Comparison of ENCODE assay signal across 16 cellular contexts in the genomic region with DNA sequence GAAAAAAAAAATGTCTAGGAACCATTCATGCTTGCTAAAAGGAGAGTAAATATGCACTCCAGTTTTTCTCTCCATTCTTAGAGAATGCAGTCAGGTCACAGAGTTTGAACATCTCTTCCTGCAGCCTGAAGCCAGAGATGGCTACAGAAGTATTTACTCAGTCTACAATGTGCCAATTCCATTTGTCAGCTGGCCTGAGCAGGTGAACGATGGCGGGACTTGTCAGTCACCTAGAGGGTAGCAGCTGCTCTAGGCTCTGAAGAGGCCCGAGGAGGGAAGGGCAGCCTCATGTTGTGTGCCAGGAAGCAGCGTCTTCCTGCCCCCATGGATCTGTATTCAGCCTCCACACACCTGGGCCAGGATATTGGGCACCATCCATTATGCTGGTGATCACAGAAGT.
A peak's percentile ranks its signal among the peaks of the same experiment; 100 is the strongest.
DNase-seq lines count a peak whose midpoint lies in the region; ATAC-seq and TF ChIP-seq lines count a peak whose summit lies in the region.
"Had no signal": no experiment of that assay in that cellular context is flagged by ENCODE, and none has a peak within 500 bp of the region (broad histone marks: within the 10 kb centered on the region; RNA-seq: fewer than 3 reads in every experiment).

No MANE protein-coding gene starts in this region.

- peak overlapping the region in 1 of 3 experiments; percentile 0 for H3K4me3 Mint-ChIP-seq in nephron
- H3K4me3 Mint-ChIP-seq: CD4-positive, CD25-positive, alpha-beta regulatory T cell; stimulated activated naive CD8-positive, alpha-beta T cell treated with anti-CD3 and anti-CD28 coated beads, Interleukin-15, Interleukin-2, amounts not matched to agents 100 ng/mL and 50 ng/mL, for 24 hours had no signal

- H3K27me3 ChIP-seq in spleen (replicated peaks in 1 of 7) = no peaks in the 10 kb centered on the region
- H3K27me3 ChIP-seq: upper lobe of left lung had no signal

- no peak overlapping the region for H3K27ac ChIP-seq in spleen
- H3K27ac ChIP-seq: upper lobe of left lung had no signal

- H3K4me1 ChIP-seq in spleen = no peaks in the 10 kb centered on the region
- H3K4me1 ChIP-seq: HAP-1, upper lobe of left lung had no signal

- no peaks in the 10 kb centered on the region for H3K36me3 Mint-ChIP-seq in nephron (ENCODE audit: low read depth)
- H3K36me3 Mint-ChIP-seq: CD4-positive, CD25-positive, alpha-beta regulatory T cell had no signal

- peaks cover 31% of the 10 kb centered on the region for H3K4me1 Mint-ChIP-seq in nephron
- H3K4me1 Mint-ChIP-seq: CD4-positive, CD25-positive, alpha-beta regulatory T cell had no signal

- H3K36me3 ChIP-seq in spleen = no peaks in the 10 kb centered on the region
- H3K36me3 ChIP-seq: HAP-1, upper lobe of left lung had no signal

- TF ChIP-seq POLR2A in spleen (IDR thresholded peaks at IDR 0.05) = no peak

- intact Hi-C loops in spleen (cut with DNase I; ENCODE audit: low total_unique reads) = no loop called here

- no peak for TF ChIP-seq CTCF in nephron (IDR thresholded peaks at IDR 0.05; ENCODE audit: unreplicated experiment in 3 of 3)
- no peak for TF ChIP-seq CTCF in spleen (IDR thresholded peaks at IDR 0.05 in 8 of 11, conservative IDR thresholded peaks at IDR 0.05 in 3 of 11)

- H3K27ac Mint-ChIP-seq in nephron = peak overlapping the region in 2 of 3 experiments; percentile 44 to 67
- H3K27ac Mint-ChIP-seq: activated T-helper 2 cell treated with anti-CD3 and anti-CD28 coated beads, Interferon-gamma antibody, Interleukin-2, Interleukin-4, amounts not matched to agents 10 μg/mL and 5 μg/mL and 100 μg/mL, durations not matched to agents 14 hours and 24 hours and 36 hours; CD4-positive, CD25-positive, alpha-beta regulatory T cell; stimulated activated naive CD8-positive, alpha-beta T cell treated with anti-CD3 and anti-CD28 coated beads, Interleukin-15, Interleukin-2, amounts not matched to agents 100 ng/mL and 50 ng/mL, for 24 hours had no signal

- H3K9me3 ChIP-seq in spleen = no peaks in the 10 kb centered on the region
- H3K9me3 ChIP-seq: HAP-1, upper lobe of left lung had no signal

- ATAC-seq in GM21786 (IDR thresholded peaks at IDR 0.05; ENCODE audit: unreplicated experiment) = no peak
- ATAC-seq: esophagus mucosa, sciatic nerve had no signal

- H3K27me3 Mint-ChIP-seq in nephron (ENCODE audit: low read depth) = no peaks in the 10 kb centered on the region
- H3K27me3 Mint-ChIP-seq: CD4-positive, CD25-positive, alpha-beta regulatory T cell; stimulated activated naive CD8-positive, alpha-beta T cell treated with anti-CD3 and anti-CD28 coated beads, Interleukin-15, Interleukin-2, amounts not matched to agents 100 ng/mL and 50 ng/mL, for 24 hours had no signal

- H3K4me3 ChIP-seq in spleen = no peak overlapping the region
- H3K4me3 ChIP-seq: HAP-1, upper lobe of left lung had no signal

- H3K9me3 Mint-ChIP-seq in nephron = peaks cover 5% of the 10 kb centered on the region
- H3K9me3 Mint-ChIP-seq: activated T-helper 2 cell treated with anti-CD3 and anti-CD28 coated beads, Interferon-gamma antibody, Interleukin-2, Interleukin-4, amounts not matched to agents 10 μg/mL and 5 μg/mL and 100 μg/mL, durations not matched to agents 14 hours and 24 hours and 36 hours; stimulated activated naive CD8-positive, alpha-beta T cell treated with anti-CD3 and anti-CD28 coated beads, Interleukin-15, Interleukin-2, amounts not matched to agents 100 ng/mL and 50 ng/mL, for 24 hours had no signal

- DNase-seq in DMS79 (lab: John Stamatoyannopoulos, UW) (peak; percentile 88), NCI-H187 (lab: John Stamatoyannopoulos, UW) (peak; percentile 31 to 65), NCI-H748 treated with DMSO at 0.1 percent for 48 hours (lab: John Stamatoyannopoulos, UW) (peak; percentile 6), D341Med (ENCODE audit: low spot score) (no peak), spleen (no peak)
- no peak for DNase-seq in NK-92 treated with Interleukin-12 subunit alpha and Interleukin-12 subunit beta, amount 100 ng/mL, for 24 hours (lab: John Stamatoyannopoulos, UW)
- DNase-seq: CD4-positive, CD25-positive, alpha-beta regulatory T cell; stimulated activated CD4-positive, alpha-beta T cell treated with anti-CD3 and anti-CD28 coated beads, Interleukin-1b, Interleukin-23, amount 100 ng/mL, for 48 hours had no signal

- WGBS in spleen, 5 donors = 72 to 80% (median 74%) methylated on average over 4 of the region's 4 CpGs

Comparison
In these comparisons a context has a peak if more than half of its experiments do, and no peak if none do; other contexts are left out.
1. DNase-seq: peak in DMS79 (single experiment), NCI-H187 (2 of 2) and NCI-H748 treated with DMSO at 0.1 percent for 48 hours (single experiment); none in D341Med (single experiment), NK-92 treated with Interleukin-12 subunit alpha and Interleukin-12 subunit beta, amount 100 ng/mL, for 24 hours (single experiment) and spleen (single experiment).